ENCODE assay signal across 14 cellular contexts in genomic region chr7:44971991-44972441, GRCh38. TPM values are rescaled to one million over a fixed set of nuclear protein-coding genes. Genes with fewer than 3 reads are reported as not detected.
DNase-seq lines count a peak whose midpoint lies in the region; ATAC-seq and TF ChIP-seq lines count a peak whose summit lies in the region.
"Had no signal": no experiment of that assay in that cellular context is flagged by ENCODE, and none has a peak within 500 bp of the region (broad histone marks: within the 10 kb centered on the region; RNA-seq: fewer than 3 reads in every experiment).

No MANE protein-coding gene starts in this region.

- intact Hi-C loops in activated CD8-positive, alpha-beta T cell treated with anti-CD3 and anti-CD28 coated beads for 36 hours (cut with micrococcal nuclease), result no loop called here
- intact Hi-C loops in sigmoid colon (cut with DNase I), result no loop called here

- H3K4me3 Mint-ChIP-seq in activated CD8-positive, alpha-beta T cell treated with anti-CD3 and anti-CD28 coated beads for 36 hours, result no peak overlapping the region

- no peak overlapping the region for H3K4me3 ChIP-seq in sigmoid colon

- no peaks in the 10 kb centered on the region for H3K27me3 Mint-ChIP-seq in activated CD8-positive, alpha-beta T cell treated with anti-CD3 and anti-CD28 coated beads for 36 hours

- WGBS in sigmoid colon, 2 donors, result 79 to 88% methylated on average over 4 of the region's 4 CpGs

- peaks cover 100% of the 10 kb centered on the region for H3K36me3 ChIP-seq in KOPT-K1 (ENCODE audit: insufficient read depth, low read length)
- H3K36me3 ChIP-seq in sigmoid colon, result no peaks in the 10 kb centered on the region

- peak overlapping the region; percentile 54 for H3K27ac Mint-ChIP-seq in activated CD8-positive, alpha-beta T cell treated with anti-CD3 and anti-CD28 coated beads for 36 hours

- no peak for TF ChIP-seq CTCF in activated CD8-positive, alpha-beta T cell treated with anti-CD3 and anti-CD28 coated beads for 36 hours (IDR thresholded peaks at IDR 0.05)
- no peak for TF ChIP-seq CTCF in sigmoid colon (IDR thresholded peaks at IDR 0.05)

- POLR2A ChIA-PET in activated CD8-positive, alpha-beta T cell treated with anti-CD3 and anti-CD28 coated beads for 36 hours (lab: Charles Lee), result interaction anchor here (0.9 to 16.8 kb wide), 8 partner anchors 7 to 174 kb away, joined by 3 to 317 read pairs (median 9); partner anchors contain the start of genes H2AZ2 and TBRG4

- peak; percentile 57 for DNase-seq in activated CD8-positive, alpha-beta memory T cell treated with anti-CD3 and anti-CD28 coated beads for 24 hours
- no peak for DNase-seq in activated CD8-positive, alpha-beta memory T cell treated with anti-CD3 and anti-CD28 coated beads, Interleukin-2, amount 50 U/mL, for 48 hours
- no peak for DNase-seq in activated CD8-positive, alpha-beta T cell treated with anti-CD3 and anti-CD28 coated beads for 36 hours
- peak; percentile 20 for DNase-seq in sigmoid colon
- DNase-seq in NOMO-1 (lab: John Stamatoyannopoulos, UW; ENCODE audit: unreplicated experiment in 2 of 2), result no peak
- DNase-seq: DND-41; glutamatergic neuron; NCI-H226; PC-3; stimulated activated CD4-positive, alpha-beta T cell treated with anti-CD3 and anti-CD28 coated beads, Interleukin-1b, Interleukin-23, amount 100 ng/mL, for 48 hours had no signal

- no peak for TF ChIP-seq POLR2A in sigmoid colon (IDR thresholded peaks at IDR 0.05)

- H3K27ac ChIP-seq in KOPT-K1 (ENCODE audit: low read depth, low read length, poor library complexity, severe bottlenecking), result peak overlapping the region; percentile 18
- no peak overlapping the region for H3K27ac ChIP-seq in sigmoid colon
- H3K27ac ChIP-seq: epithelial cell of prostate had no signal

- no peak for TF ChIP-seq EP300 in sigmoid colon (IDR thresholded peaks at IDR 0.05)

- no peaks in the 10 kb centered on the region for H3K9me3 Mint-ChIP-seq in activated CD8-positive, alpha-beta T cell treated with anti-CD3 and anti-CD28 coated beads for 36 hours

- no peak for ATAC-seq in activated CD8-positive, alpha-beta T cell treated with anti-CD3 and anti-CD28 coated beads for 36 hours
- ATAC-seq in GM21447 (IDR thresholded peaks at IDR 0.05; ENCODE audit: unreplicated experiment), result no peak
- ATAC-seq in GM19467 (IDR thresholded peaks at IDR 0.05; ENCODE audit: unreplicated experiment), result no peak
- ATAC-seq: PC-3 had no signal

- CTCF ChIA-PET in activated CD8-positive, alpha-beta T cell treated with anti-CD3 and anti-CD28 coated beads for 36 hours (lab: Charles Lee), result interaction anchor here (3.4 to 5.1 kb wide), 2 partner anchors 11 to 164 kb away, joined by 24 to 87 read pairs; no protein-coding TSS in a partner anchor

- H3K36me3 Mint-ChIP-seq in activated CD8-positive, alpha-beta T cell treated with anti-CD3 and anti-CD28 coated beads for 36 hours (ENCODE audit: low read depth), result peaks cover 90% of the 10 kb centered on the region

- H3K27me3 ChIP-seq in sigmoid colon, result no peaks in the 10 kb centered on the region

- no peaks in the 10 kb centered on the region for H3K9me3 ChIP-seq in KOPT-K1 (ENCODE audit: insufficient read depth, low read length, poor library complexity, severe bottlenecking)
- no peaks in the 10 kb centered on the region for H3K9me3 ChIP-seq in sigmoid colon

- H3K4me1 Mint-ChIP-seq in activated CD8-positive, alpha-beta T cell treated with anti-CD3 and anti-CD28 coated beads for 36 hours (ENCODE audit: low read depth), result peaks cover 36% of the 10 kb centered on the region

- no peaks in the 10 kb centered on the region for H3K4me1 ChIP-seq in sigmoid colon

RNA-seq across cellular contexts. Expression of gene MYO1G, which starts 6.8 kb away (rescaled TPM):
- 100 to 1,000 TPM; 399 to 403 TPM for total RNA-seq in activated CD8-positive, alpha-beta T cell treated with anti-CD3 and anti-CD28 coated beads for 36 hours
- 1 to 10 TPM; 1.1 to 3.4 (median 1.1) TPM for total RNA-seq in sigmoid colon
- 10 to 100 TPM in 1 of 3 donors, 1 to 10 TPM in 2; 2.4 to 19.5 (median 2.8) TPM for polyA plus RNA-seq in sigmoid colon

RNA-seq across cellular contexts. Expression of gene CCM2, which starts 28.0 kb away (rescaled TPM):
- 10 to 100 TPM; 72.3 to 77.5 TPM for total RNA-seq in activated CD8-positive, alpha-beta T cell treated with anti-CD3 and anti-CD28 coated beads for 36 hours
- 10 to 100 TPM; 28.1 to 40.7 (median 36.3) TPM for total RNA-seq in sigmoid colon
- 10 to 100 TPM; 29.1 to 54.2 (median 29.4) TPM for polyA plus RNA-seq in sigmoid colon

Comparison
In these comparisons a context has a peak if more than half of its experiments do, and no peak if none do; other contexts are left out.
1. DNase-seq: peak in activated CD8-positive, alpha-beta memory T cell treated with anti-CD3 and anti-CD28 coated beads for 24 hours (single experiment) and sigmoid colon (single experiment); none in activated CD8-positive, alpha-beta memory T cell treated with anti-CD3 and anti-CD28 coated beads, Interleukin-2, amount 50 U/mL, for 48 hours (single experiment), activated CD8-positive, alpha-beta T cell treated with anti-CD3 and anti-CD28 coated beads for 36 hours (single experiment) and NOMO-1 (0 of 2).
2. RNA of gene MYO1G, which starts 6.8 kb away (total RNA-seq): 399 to 403 TPM in activated CD8-positive, alpha-beta T cell treated with anti-CD3 and anti-CD28 coated beads for 36 hours; 1.1 to 3.4 TPM in sigmoid colon; every median in the first group is over 10 times any median in the second.